In genomic region chr12:54719691-54720090, GRCh38 we compare ENCODE assay signal across 25 cellular contexts.
A peak's percentile ranks its signal among the peaks of the same experiment; 100 is the strongest.
DNase-seq lines count a peak whose midpoint lies in the region; ATAC-seq, FAIRE-seq and TF ChIP-seq lines count a peak whose summit lies in the region.
"Had no signal": no experiment of that assay in that cellular context is flagged by ENCODE, and none has a peak within 500 bp of the region (broad histone marks: within the 10 kb centered on the region; RNA-seq: fewer than 3 reads in every experiment).

No MANE protein-coding gene starts in this region.

- TF ChIP-seq CTCF in K562 (IDR thresholded peaks at IDR 0.05 in 2 of 3, conservative IDR thresholded peaks at IDR 0.05 in 1 of 3; ENCODE audit: insufficient read depth in 2 of 3, low read depth in 1 of 3, low read length in 3 of 3) = no peak

- peak; percentile 32 for FAIRE-seq in K562 (lab: Jason Lieb, UNC)
- FAIRE-seq: A549, GM12891 had no signal

- intact Hi-C loops in activated CD4-positive, alpha-beta T cell treated with anti-CD3 and anti-CD28 coated beads, Interleukin-2, amount 10 ng/mL, durations not matched to agents 24 days and 14 days (cut with micrococcal nuclease) = no loop called here
- intact Hi-C loops in K562 (cut with micrococcal nuclease) = no loop called here

- no peaks in the 10 kb centered on the region for H3K79me2 ChIP-seq in K562 (ENCODE audit: control insufficient read depth, insufficient read depth, low read length)

- TF ChIP-seq POLR2A in K562 (conservative IDR thresholded peaks at IDR 0.05) = no peak

- H3K4me1 Mint-ChIP-seq in activated CD4-positive, alpha-beta T cell treated with anti-CD3 and anti-CD28 coated beads, Interleukin-2, amount 10 ng/mL, durations not matched to agents 24 days and 14 days = peaks cover 2% of the 10 kb centered on the region
- H3K4me1 Mint-ChIP-seq: IgD-negative memory B cell had no signal

- TF ChIP-seq RAD21 in K562 (CRISPR knock-in tag; conservative IDR thresholded peaks at IDR 0.05 in 1 of 2, IDR thresholded peaks at IDR 0.05 in 1 of 2) = no peak

- H3K27me3 ChIP-seq in K562 (ENCODE audit: control insufficient read depth in 2 of 2, insufficient read depth in 2 of 2, low read length in 2 of 2) = no peaks in the 10 kb centered on the region
- H3K27me3 ChIP-seq: BE2C had no signal

- peaks cover 41% of the 10 kb centered on the region for H3K27me3 Mint-ChIP-seq in activated CD4-positive, alpha-beta T cell treated with anti-CD3 and anti-CD28 coated beads, Interleukin-2, amount 10 ng/mL, durations not matched to agents 24 days and 14 days

- no peaks in the 10 kb centered on the region for H3K9me1 ChIP-seq in K562 (ENCODE audit: control insufficient read depth, insufficient read depth, low read length)

- WGBS in K562 (ENCODE audit: insufficient coverage, low coverage, missing lambda C conversion rate) = 1% methylated on average over 5 of the region's 5 CpGs

- no peak overlapping the region for H3K9ac ChIP-seq in K562 (ENCODE audit: insufficient read depth in 1 of 2, low read depth in 2 of 2, low read length in 2 of 2)

- no peaks in the 10 kb centered on the region for H4K20me1 ChIP-seq in K562 (replicated peaks; ENCODE audit: control insufficient read depth, insufficient read depth, low read length)

- H3K9me3 Mint-ChIP-seq in activated CD4-positive, alpha-beta T cell treated with anti-CD3 and anti-CD28 coated beads, Interleukin-2, amount 10 ng/mL, durations not matched to agents 24 days and 14 days = no peaks in the 10 kb centered on the region
- H3K9me3 Mint-ChIP-seq: CD4-positive, CD25-positive, alpha-beta regulatory T cell; IgD-negative memory B cell had no signal

- H3K4me2 ChIP-seq in K562 (ENCODE audit: insufficient read depth, low read length) = no peak overlapping the region
- H3K4me2 ChIP-seq: A549, PC-9 had no signal

- H3K9me3 ChIP-seq in K562 (replicated peaks; ENCODE audit: control insufficient read depth, insufficient read depth, low read depth, low read length) = no peaks in the 10 kb centered on the region
- H3K9me3 ChIP-seq: A549, BE2C had no signal

- H3K36me3 ChIP-seq in K562 (ENCODE audit: control insufficient read depth, insufficient read depth, low read length) = no peaks in the 10 kb centered on the region
- H3K36me3 ChIP-seq: BE2C had no signal

- no peaks in the 10 kb centered on the region for H3K36me3 Mint-ChIP-seq in activated CD4-positive, alpha-beta T cell treated with anti-CD3 and anti-CD28 coated beads, Interleukin-2, amount 10 ng/mL, durations not matched to agents 24 days and 14 days (ENCODE audit: low read depth)
- H3K36me3 Mint-ChIP-seq: CD4-positive, CD25-positive, alpha-beta regulatory T cell; IgD-negative memory B cell had no signal

- TF ChIP-seq EP300 in K562 (IDR thresholded peaks at IDR 0.05; ENCODE audit: low read length) = no peak

- no peak overlapping the region for H3K27ac Mint-ChIP-seq in activated CD4-positive, alpha-beta T cell treated with anti-CD3 and anti-CD28 coated beads, Interleukin-2, amount 10 ng/mL, durations not matched to agents 24 days and 14 days
- H3K27ac Mint-ChIP-seq: CD4-positive, CD25-positive, alpha-beta regulatory T cell; IgD-negative memory B cell had no signal

- in situ Hi-C loops in K562 (cut with MboI) = no loop called here

- no peak overlapping the region for H3K27ac ChIP-seq in K562 (ENCODE audit: extremely low read depth, low read depth, low read length)
- H3K27ac ChIP-seq: A549, PC-9, SK-N-MC had no signal

- no peak overlapping the region for H3K4me3 Mint-ChIP-seq in activated CD4-positive, alpha-beta T cell treated with anti-CD3 and anti-CD28 coated beads, Interleukin-2, amount 10 ng/mL, durations not matched to agents 24 days and 14 days
- H3K4me3 Mint-ChIP-seq: CD4-positive, CD25-positive, alpha-beta regulatory T cell; IgD-negative memory B cell had no signal

- DNase-seq in activated CD4-positive, alpha-beta T cell treated with anti-CD3 and anti-CD28 coated beads, Interleukin-2, amount 10 ng/mL, durations not matched to agents 24 days and 14 days = peak; percentile 56
- DNase-seq in activated CD4-positive, alpha-beta T cell treated with anti-CD3 and anti-CD28 coated beads for 48 hours = no peak
- DNase-seq in NAMALWA (ENCODE audit: low spot score) (peak; percentile 17), K562 (ENCODE audit: extremely low read depth in 1 of 4, low spot score in 3 of 4) (no peak)
- DNase-seq in stimulated activated CD4-positive, alpha-beta T cell treated with anti-CD3 and anti-CD28 coated beads, Interleukin-2, amount 100 ng/mL, for 48 hours = no peak
- no peak for DNase-seq in stimulated activated CD4-positive, alpha-beta T cell treated with anti-CD3 and anti-CD28 coated beads, Interleukin-4, amount 100 ng/mL, for 1 hour
- DNase-seq: BE2C; CD4-positive, CD25-positive, alpha-beta regulatory T cell; Karpas-422; NCI-H1092 treated with DMSO at 0.1 percent for 48 hours; NCI-H1436 treated with DMSO at 0.1 percent for 48 hours; NCI-H1930; NCI-H2227 treated with DMSO at 0.1 percent for 48 hours; NCI-H510A; NCI-H774; PC-9; RPMI8226; SHP77; SW 1271 had no signal

- POLR2A ChIA-PET in K562 (lab: Yijun Ruan, JAX) = interaction anchor here (0.6 kb wide), 1 partner anchor 349 kb away, joined by 3 read pairs; no protein-coding TSS in a partner anchor

- no peaks in the 10 kb centered on the region for H3K4me1 ChIP-seq in K562 (replicated peaks in 1 of 2; ENCODE audit: control insufficient read depth in 2 of 2, insufficient read depth in 2 of 2, low read length in 2 of 2)
- H3K4me1 ChIP-seq: A549, BE2C had no signal

- no TSS peak for BruUV-seq in K562 (replicated peaks; lab: Mats Ljungman, UMichigan)

- H2AFZ ChIP-seq in K562 (ENCODE audit: low read depth, low read length) = no peak overlapping the region
- H2AFZ ChIP-seq: PC-9 had no signal

- CTCF ChIA-PET in K562 (lab: Yijun Ruan, JAX; ENCODE audit: low intra/inter-chr PET ratio) = interaction anchor here (0.5 kb wide), 1 partner anchor 239 kb away, joined by 3 read pairs; no protein-coding TSS in a partner anchor

- ATAC-seq in K562 (no peak), GM18858 (IDR thresholded peaks at IDR 0.05; ENCODE audit: unreplicated experiment) (no peak), GM18867 (IDR thresholded peaks at IDR 0.05; ENCODE audit: unreplicated experiment) (no peak)
- ATAC-seq: A549 had no signal

- no peak overlapping the region for H3K4me3 ChIP-seq in K562
- H3K4me3 ChIP-seq: A549, PC-9, SK-N-MC had no signal

TF ChIP-seq in K562, 482 proteins besides CTCF, POLR2A, EP300 and RAD21 (continues in another document):
- TF ChIP-seq CAMTA2 (CRISPR knock-in tag; conservative IDR thresholded peaks at IDR 0.05) (no peak), ZNF140 (CRISPR knock-in tag; IDR thresholded peaks at IDR 0.05) (no peak), NR1H2 (CRISPR knock-in tag; IDR thresholded peaks at IDR 0.05) (no peak), ZBTB40 (IDR thresholded peaks at IDR 0.05) (no peak), ZBTB40 (CRISPR knock-in tag; IDR thresholded peaks at IDR 0.05) (no peak)

Comparison
In these comparisons a context has a peak if more than half of its experiments do, and no peak if none do; other contexts are left out.
1. DNase-seq: peak in activated CD4-positive, alpha-beta T cell treated with anti-CD3 and anti-CD28 coated beads, Interleukin-2, amount 10 ng/mL, durations not matched to agents 24 days and 14 days (single experiment) and NAMALWA (single experiment); none in activated CD4-positive, alpha-beta T cell treated with anti-CD3 and anti-CD28 coated beads for 48 hours (single experiment), K562 (0 of 4), stimulated activated CD4-positive, alpha-beta T cell treated with anti-CD3 and anti-CD28 coated beads, Interleukin-2, amount 100 ng/mL, for 48 hours (0 of 2) and stimulated activated CD4-positive, alpha-beta T cell treated with anti-CD3 and anti-CD28 coated beads, Interleukin-4, amount 100 ng/mL, for 1 hour (single experiment).